12 cellular contexts compared by ENCODE assay signal in genomic region chr10:71638577-71639411, GRCh38.
A peak's percentile ranks its signal among the peaks of the same experiment; 100 is the strongest.
DNase-seq lines count a peak whose midpoint lies in the region; ATAC-seq and TF ChIP-seq lines count a peak whose summit lies in the region.
"Had no signal": no experiment of that assay in that cellular context is flagged by ENCODE, and none has a peak within 500 bp of the region (broad histone marks: within the 10 kb centered on the region; RNA-seq: fewer than 3 reads in every experiment).

No MANE protein-coding gene starts in this region.

- H3K4ac ChIP-seq in mesendoderm (ENCODE audit: low read depth, low read length), result no peak overlapping the region

- H2BK15ac ChIP-seq in mesendoderm (replicated peaks; ENCODE audit: low read depth), result no peak overlapping the region

- H2BK5ac ChIP-seq in mesendoderm (ENCODE audit: low read length), result peak overlapping the region; percentile 68

- H3K79me1 ChIP-seq in mesendoderm (ENCODE audit: low read length), result no peaks in the 10 kb centered on the region

- no peaks in the 10 kb centered on the region for H3K79me2 ChIP-seq in mesendoderm (ENCODE audit: control insufficient read depth, insufficient read depth, low read length)

- H3K56ac ChIP-seq in mesendoderm (ENCODE audit: low read length), result peak overlapping the region; percentile 71

- H3K9ac ChIP-seq in mesendoderm (ENCODE audit: low read length), result peak overlapping the region; percentile 24

- H4K5ac ChIP-seq in mesendoderm (ENCODE audit: low read length), result no peak overlapping the region

- H3K4me3 ChIP-seq in right cardiac atrium (ENCODE audit: low read length), result no peak overlapping the region
- peak overlapping the region in 1 of 12 donors; percentile 33 for H3K4me3 ChIP-seq in heart left ventricle
- H3K4me3 ChIP-seq in WERI-Rb-1 (ENCODE audit: low read depth, low read length), result no peak overlapping the region
- H3K4me3 ChIP-seq in mesendoderm (ENCODE audit: low read length), result no peak overlapping the region

- DNase-seq in right cardiac atrium (no peak), heart left ventricle (no peak), WERI-Rb-1 (peak; percentile 87), mesendoderm (peak; percentile 78), Right ventricle myocardium inferior (ENCODE audit: missing footprints) (no peak)
- DNase-seq: activated T-cell treated with anti-CD3 and anti-CD28 coated beads, Interleukin-2, amount 50 U/mL, for 72 hours; NCI-H2107; RPMI8226; stimulated activated CD4-positive, alpha-beta T cell treated with anti-CD3 and anti-CD28 coated beads, Interleukin-1b, Interleukin-23, amount 100 ng/mL, for 48 hours had no signal

- ATAC-seq in right cardiac atrium (peak; percentile 35 to 40), heart left ventricle (no peak), HG03521 (IDR thresholded peaks at IDR 0.05; ENCODE audit: unreplicated experiment) (no peak), GM21717 (IDR thresholded peaks at IDR 0.05; ENCODE audit: unreplicated experiment) (no peak), Right ventricle myocardium inferior (no peak), GM21515 (IDR thresholded peaks at IDR 0.05; ENCODE audit: unreplicated experiment) (no peak)

- H2BK120ac ChIP-seq in mesendoderm (ENCODE audit: low read depth, low read length), result no peak overlapping the region

- H3K27ac ChIP-seq in right cardiac atrium (ENCODE audit: low read length) (no peak overlapping the region), heart left ventricle (peak overlapping the region in 1 of 12 donors; percentile 84), WERI-Rb-1 (peak overlapping the region; percentile 63), mesendoderm (ENCODE audit: low read depth, low read length) (no peak overlapping the region)

- H3K9me3 ChIP-seq in right cardiac atrium (ENCODE audit: control insufficient read depth, low read length) (no peaks in the 10 kb centered on the region), heart left ventricle (no peaks in the 10 kb centered on the region), WERI-Rb-1 (ENCODE audit: severe bottlenecking) (no peaks in the 10 kb centered on the region)

- H3K36me3 ChIP-seq in heart left ventricle (no peaks in the 10 kb centered on the region), WERI-Rb-1 (peaks cover 60% of the 10 kb centered on the region), mesendoderm (ENCODE audit: control insufficient read depth, insufficient read depth, low read length) (no peaks in the 10 kb centered on the region)

- 47% methylated on average over 23 of the region's 23 CpGs for WGBS in right cardiac atrium
- 55 to 69% (median 59%) methylated on average over 20 to 23 of the region's 23 CpGs for WGBS in heart left ventricle, 4 donors
- WGBS in mesendoderm (ENCODE audit: extremely low coverage, insufficient coverage, low lambda C conversion rate), result no CpG with 5 or more reads among the region's 23 CpGs

- TF ChIP-seq CTCF in heart left ventricle (IDR thresholded peaks at IDR 0.05) (no peak), WERI-Rb-1 (IDR thresholded peaks at IDR 0.05; ENCODE audit: low read depth, low read length) (0 out of 2 replicates have a peak, but pooled peaks have one; percentile 10)

- intact Hi-C loops in right cardiac atrium (cut with DNase I), result no loop called here
- intact Hi-C loops in heart left ventricle (cut with DNase I), result no loop called here
- intact Hi-C loops in Right ventricle myocardium inferior (cut with DNase I), result no loop called here

- peak overlapping the region; percentile 10 for H3K4me2 ChIP-seq in mesendoderm (ENCODE audit: low read length)

- H3K23ac ChIP-seq in mesendoderm (ENCODE audit: low read length), result no peak overlapping the region

- TF ChIP-seq POLR2A in heart left ventricle (IDR thresholded peaks at IDR 0.05), result no peak

- no peak overlapping the region for H4K8ac ChIP-seq in mesendoderm (ENCODE audit: low read depth, low read length)

- H2AK5ac ChIP-seq in mesendoderm (ENCODE audit: low read length), result peak overlapping the region; percentile 81

- H3K4me1 ChIP-seq in right cardiac atrium (ENCODE audit: control insufficient read depth, insufficient read depth, low read length), result peaks cover 2% of the 10 kb centered on the region
- H3K4me1 ChIP-seq in heart left ventricle, result peaks cover 0 to 43% (median 0%) of the 10 kb centered on the region in 12 donors
- H3K4me1 ChIP-seq in mesendoderm (ENCODE audit: control insufficient read depth, low read depth, low read length), result peaks cover 28% of the 10 kb centered on the region

- H3K27me3 ChIP-seq in right cardiac atrium (ENCODE audit: control insufficient read depth, insufficient read depth) (no peaks in the 10 kb centered on the region), heart left ventricle (peaks cover 0 to 7% (median 0%) of the 10 kb centered on the region in 9 donors), WERI-Rb-1 (ENCODE audit: insufficient read depth, low read depth, severe bottlenecking) (no peaks in the 10 kb centered on the region), mesendoderm (ENCODE audit: insufficient read depth, low read length, poor library complexity) (no peaks in the 10 kb centered on the region)

- no peak overlapping the region for H3K18ac ChIP-seq in mesendoderm (ENCODE audit: low read length)

Comparison
In these comparisons a context has a peak if more than half of its experiments do, and no peak if none do; other contexts are left out.
1. ATAC-seq: peak in right cardiac atrium (2 of 2); none in heart left ventricle (0 of 4), HG03521 (single experiment), GM21717 (single experiment), Right ventricle myocardium inferior (single experiment) and GM21515 (single experiment).
2. DNase-seq: peak in WERI-Rb-1 (single experiment) and mesendoderm (single experiment); none in right cardiac atrium (0 of 3), heart left ventricle (0 of 5) and Right ventricle myocardium inferior (single experiment).